10 cellular contexts compared by ENCODE assay signal in genomic region chr5:95647886-95648860, GRCh38. TPM values are rescaled to one million over a fixed set of nuclear protein-coding genes. Genes with fewer than 3 reads are reported as not detected.
A peak's percentile ranks its signal among the peaks of the same experiment; 100 is the strongest.
DNase-seq lines count a peak whose midpoint lies in the region; ATAC-seq and TF ChIP-seq lines count a peak whose summit lies in the region.
"Had no signal": no experiment of that assay in that cellular context is flagged by ENCODE, and none has a peak within 500 bp of the region (broad histone marks: within the 10 kb centered on the region; RNA-seq: fewer than 3 reads in every experiment).

No MANE protein-coding gene starts in this region.

- H3K79me2 ChIP-seq in GM23248 (ENCODE audit: insufficient read depth): no peaks in the 10 kb centered on the region; the same call in 1 of the 2 replicates

- H3K27me3 ChIP-seq in GM23248 (replicated peaks; ENCODE audit: insufficient read depth) (no peaks in the 10 kb centered on the region), rectal smooth muscle tissue (ENCODE audit: control insufficient read depth, insufficient read depth, low read length) (no peaks in the 10 kb centered on the region)
- H3K27me3 ChIP-seq: MG63 had no signal

- H3K9ac ChIP-seq in GM23248 (peak overlapping the region; percentile 86), rectal smooth muscle tissue (ENCODE audit: low read length) (no peak overlapping the region)

- H3K27ac ChIP-seq in GM23248 (no peak overlapping the region), rectal smooth muscle tissue (ENCODE audit: low read depth, low read length) (peak overlapping the region; percentile 93)

- no peak for TF ChIP-seq CTCF in cardiac fibroblast (IDR thresholded peaks at IDR 0.05; ENCODE audit: low read depth, low read length)

- H3K9me2 ChIP-seq in GM23248 (ENCODE audit: insufficient read depth): no peaks in the 10 kb centered on the region

- H3K4me3 ChIP-seq in GM23248 (peak overlapping the region; percentile 75; the same call in 1 of the 2 replicates), cardiac fibroblast (replicated peaks in 1 of 2; ENCODE audit: low read depth in 2 of 2, low read length in 2 of 2) (no peak overlapping the region), rectal smooth muscle tissue (ENCODE audit: low read length) (peak overlapping the region; percentile 2)

- H3F3A ChIP-seq in GM23248 (ENCODE audit: insufficient read depth): peaks cover 29% of the 10 kb centered on the region

- peak overlapping the region; percentile 81 for H3K4me2 ChIP-seq in GM23248 (ENCODE audit: unreplicated experiment)

- H4K20me1 ChIP-seq in GM23248 (ENCODE audit: insufficient read depth): no peaks in the 10 kb centered on the region

- ATAC-seq in HG02763 (IDR thresholded peaks at IDR 0.05; ENCODE audit: unreplicated experiment) (no peak), HG03196 (IDR thresholded peaks at IDR 0.05; ENCODE audit: unreplicated experiment) (no peak)

- DNase-seq in GM23248 (no peak), NOMO-1 treated with dmso at 0.1 percent for 144 hours (lab: John Stamatoyannopoulos, UW; ENCODE audit: unreplicated experiment) (peak; percentile 7), cardiac fibroblast (ENCODE audit: low read depth in 2 of 2) (peak; percentile 14 to 39), NCI-H446 (lab: John Stamatoyannopoulos, UW) (no peak)
- DNase-seq in central memory CD4-positive, alpha-beta T cell: no peak
- DNase-seq: stimulated activated CD4-positive, alpha-beta T cell treated with anti-CD3 and anti-CD28 coated beads, Interleukin-2, amount 100 ng/mL, for 48 hours had no signal

- 94% methylated on average over 12 of the region's 12 CpGs for WGBS in GM23248 (ENCODE audit: low coverage in 1 of 2, low lambda C conversion rate in 2 of 2, missing lambda C conversion rate in 2 of 2), 2 experiments

- no peaks in the 10 kb centered on the region for H3K36me3 ChIP-seq in GM23248 (ENCODE audit: low read depth)
- no peaks in the 10 kb centered on the region for H3K36me3 ChIP-seq in rectal smooth muscle tissue (ENCODE audit: control insufficient read depth, insufficient read depth, low read length)
- H3K36me3 ChIP-seq: MG63 had no signal

- H3K9me3 ChIP-seq in GM23248 (ENCODE audit: low read depth): no peaks in the 10 kb centered on the region
- H3K9me3 ChIP-seq: MG63 had no signal

- in situ Hi-C loops in GM23248 (cut with MboI): no loop called here

- peaks cover 5% of the 10 kb centered on the region; the same call in 1 of the 2 replicates for H3K4me1 ChIP-seq in GM23248 (ENCODE audit: insufficient read depth)
- H3K4me1 ChIP-seq in rectal smooth muscle tissue (ENCODE audit: control insufficient read depth, insufficient read depth, low read length): peaks cover 5% of the 10 kb centered on the region

- H2AFZ ChIP-seq in GM23248: peak overlapping the region; percentile 89

RNA-seq across cellular contexts. Expression of gene RFESD, which starts 1.6 kb away (rescaled TPM):
- 0.38 and 1.2 TPM in 2 replicates for total RNA-seq in GM23248 (2014; rRNA removed; shearing (Covaris generic))
- 4.6 and 6.6 TPM in 2 replicates for polyA plus RNA-seq in GM23248 (2016; fragmentation: Nextera tagmentation; extraction: Ambion mirVana)

RNA-seq across cellular contexts. Expression of gene GPR150, which starts 28.3 kb away (rescaled TPM):
- total RNA-seq in GM23248 (2014; rRNA removed; shearing (Covaris generic)): 1.1 TPM in 1 of 2 replicates, not detected in the other
- polyA plus RNA-seq in GM23248 (2016; fragmentation: Nextera tagmentation; extraction: Ambion mirVana): 0.25 and 0.35 TPM in 2 replicates

RNA-seq across cellular contexts. Expression of gene SPATA9, which starts 34.6 kb away (rescaled TPM):
- total RNA-seq in GM23248 (2014; rRNA removed; shearing (Covaris generic)): 0.22 TPM in 1 of 2 replicates, not detected in the other
- polyA plus RNA-seq in GM23248 (2016; fragmentation: Nextera tagmentation; extraction: Ambion mirVana): 0.71 and 0.96 TPM in 2 replicates

Comparison
In these comparisons a context has a peak if more than half of its experiments do, and no peak if none do; other contexts are left out.
1. DNase-seq: peak in NOMO-1 treated with dmso at 0.1 percent for 144 hours (single experiment) and cardiac fibroblast (2 of 2); none in GM23248 (single experiment), NCI-H446 (0 of 2) and central memory CD4-positive, alpha-beta T cell (single experiment).
2. H3K4me3 ChIP-seq: peak in GM23248 (single experiment) and rectal smooth muscle tissue (single experiment); none in cardiac fibroblast (0 of 2).